Comparison of ENCODE assay signal across 8 cellular contexts in the genomic region with DNA sequence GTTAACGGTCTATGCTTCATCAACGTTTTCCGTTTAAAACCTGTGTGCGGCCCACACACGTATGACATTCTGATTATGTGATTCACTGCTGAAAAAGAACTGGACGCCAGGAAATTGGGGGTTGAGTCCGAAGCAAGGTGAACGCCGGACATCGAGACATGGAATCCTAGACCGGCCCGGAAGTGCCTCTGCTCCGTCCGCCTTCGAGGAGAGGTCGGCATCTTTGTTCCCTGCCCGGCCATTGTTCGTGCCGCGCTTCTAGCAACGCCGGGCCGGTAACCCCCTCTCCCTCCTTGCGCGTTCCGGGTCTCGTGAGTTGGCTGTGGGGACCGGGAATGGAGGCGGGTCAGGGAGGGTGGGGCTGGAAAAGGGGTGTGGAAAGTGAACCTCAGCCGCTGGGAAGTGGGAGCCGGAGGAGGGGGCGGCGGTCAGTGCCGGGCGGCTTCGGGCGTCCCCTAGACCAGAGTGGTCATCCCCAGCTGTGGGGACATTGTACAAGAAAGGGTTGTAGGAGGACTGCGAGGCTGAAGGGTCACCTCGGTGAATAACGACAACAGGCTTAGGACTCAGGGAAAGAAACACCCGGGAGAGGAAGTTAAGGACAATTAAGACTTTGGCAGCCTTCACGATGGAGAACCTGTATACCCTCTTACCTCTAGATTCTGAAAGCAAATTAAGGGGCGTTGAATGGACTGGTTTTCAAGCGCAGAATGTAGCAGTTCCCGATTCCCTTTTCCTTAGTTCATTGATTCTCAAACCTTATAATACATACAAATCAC. TPM values are rescaled to one million over a fixed set of nuclear protein-coding genes. Genes with fewer than 3 reads are reported as not detected.
A peak's percentile ranks its signal among the peaks of the same experiment; 100 is the strongest.
DNase-seq lines count a peak whose midpoint lies in the region; ATAC-seq lines count a peak whose summit lies in the region.

A gene (plus strand): TSS at position 220 of the 779 bp plus-strand sequence. CDS start 1,810 bp downstream, outside the sequence.

- peaks cover 6% of the 10 kb centered on the region for H3K27me3 ChIP-seq in neuron (ENCODE audit: insufficient read depth, low read length)

- peak within 1 kb of the TSS; percentile 64 for H2AFZ ChIP-seq in neuron (ENCODE audit: low read depth, low read length)

- H3K9me3 Mint-ChIP-seq in activated naive CD4-positive, alpha-beta T cell treated with anti-CD3 and anti-CD28 coated beads, Interleukin-2, amount 50 U/mL, for 72 hours: peaks cover 0 to 6% of the 10 kb centered on the region in 2 donors

- H3K4me1 ChIP-seq in neuron (ENCODE audit: insufficient read depth, low read length): peaks cover 15% of the 10 kb centered on the region
- H3K4me1 ChIP-seq in urinary bladder (ENCODE audit: insufficient read depth): peaks cover 2% of the 10 kb centered on the region

- H3K36me3 ChIP-seq in neuron (ENCODE audit: insufficient read depth, low read length) (peaks cover 28% of the 10 kb centered on the region), urinary bladder (ENCODE audit: insufficient read depth) (peaks cover 5% of the 10 kb centered on the region)

- ATAC-seq in GM21423 (IDR thresholded peaks at IDR 0.05; ENCODE audit: unreplicated experiment): peak; percentile 87
- ATAC-seq in activated naive CD4-positive, alpha-beta T cell treated with anti-CD3 and anti-CD28 coated beads, Interleukin-2, amount 50 U/mL, for 72 hours: peak; percentile 73 to 74

- peak within 1 kb of the TSS in 1 of 2 donors; percentile 91 for H3K27ac Mint-ChIP-seq in activated naive CD4-positive, alpha-beta T cell treated with anti-CD3 and anti-CD28 coated beads, Interleukin-2, amount 50 U/mL, for 72 hours

- DNase-seq in DMS79 treated with DMSO at 0.1 percent for 48 hours (lab: John Stamatoyannopoulos, UW) (peak; percentile 90), HUDEP-2 (lab: John Stamatoyannopoulos, UW; ENCODE audit: unreplicated experiment in 76 of 76) (peak in 74 of 76 experiments; percentile 37 to 96 (median 75)), NOMO-1 treated with dmso at 0.1 percent for 144 hours (lab: John Stamatoyannopoulos, UW; ENCODE audit: unreplicated experiment) (peak; percentile 67), glomerular endothelial cell (ENCODE audit: extremely low read depth, low read depth, low spot score) (peak; percentile 77)
- DNase-seq in activated naive CD4-positive, alpha-beta T cell treated with anti-CD3 and anti-CD28 coated beads, Interleukin-2, amount 50 U/mL, for 72 hours (ENCODE audit: low spot score in 2 of 2): peak in 1 of 2 donors; percentile 44

- no peaks in the 10 kb centered on the region for H3K9me3 ChIP-seq in neuron (ENCODE audit: low read length)

- H3K4me3 ChIP-seq in neuron (ENCODE audit: low read length): peak within 1 kb of the TSS; percentile 91
- peak within 1 kb of the TSS; percentile 66 for H3K4me3 ChIP-seq in urinary bladder (ENCODE audit: low read depth, low read length)

- peaks cover 8 to 13% of the 10 kb centered on the region in 2 donors for H3K36me3 Mint-ChIP-seq in activated naive CD4-positive, alpha-beta T cell treated with anti-CD3 and anti-CD28 coated beads, Interleukin-2, amount 50 U/mL, for 72 hours

- peak within 1 kb of the TSS; percentile 67 for H3K27ac ChIP-seq in urinary bladder (ENCODE audit: low read depth)

- WGBS in urinary bladder: under 1% methylated on average over 45 of the region's 45 CpGs

RNA-seq across cellular contexts. Expression of the gene that starts here (rescaled TPM):
- total RNA-seq in activated naive CD4-positive, alpha-beta T cell treated with anti-CD3 and anti-CD28 coated beads, Interleukin-2, amount 50 U/mL, for 72 hours: 1 to 10 TPM; 1.6 to 2.6 TPM
- total RNA-seq in glomerular endothelial cell (7.1 and 18.6 TPM in 2 replicates), urinary bladder (19.2 TPM)
- 12.8 TPM for polyA plus RNA-seq in urinary bladder
